17 cellular contexts compared by ENCODE assay signal in genomic region chr2:9221223-9221622, GRCh38. TPM values are rescaled to one million over a fixed set of nuclear protein-coding genes. Genes with fewer than 3 reads are reported as not detected.
DNase-seq lines count a peak whose midpoint lies in the region; ATAC-seq, FAIRE-seq and TF ChIP-seq lines count a peak whose summit lies in the region.
"Had no signal": no experiment of that assay in that cellular context is flagged by ENCODE, and none has a peak within 500 bp of the region (broad histone marks: within the 10 kb centered on the region; RNA-seq: fewer than 3 reads in every experiment).

No MANE protein-coding gene starts in this region.

- H3K9me3 ChIP-seq in HepG2 (ENCODE audit: low read length) (no peaks in the 10 kb centered on the region), right lobe of liver (no peaks in the 10 kb centered on the region)
- H3K9me3 ChIP-seq: A549, Peyer's patch had no signal

- peaks cover 64% of the 10 kb centered on the region for H3K79me2 ChIP-seq in HepG2 (ENCODE audit: insufficient read depth, low read length)

- WGBS in HepG2 (ENCODE audit: low lambda C conversion rate) = 70% methylated on average over 1 of the region's 1 CpG
- WGBS in right lobe of liver (ENCODE audit: insufficient coverage, low coverage, low lambda C conversion rate, missing lambda C conversion rate) = 44% methylated on average over 1 of the region's 1 CpG

- TF ChIP-seq CTCF in HepG2 (CRISPR knock-in tag; IDR thresholded peaks at IDR 0.05) = no peak
- TF ChIP-seq CTCF in right lobe of liver (IDR thresholded peaks at IDR 0.05) = no peak
- TF ChIP-seq CTCF in fibroblast of pulmonary artery (IDR thresholded peaks at IDR 0.05; ENCODE audit: low read length, missing control alignments) = no peak
- TF ChIP-seq CTCF in osteocyte (IDR thresholded peaks at IDR 0.05) = no peak

- DNase-seq in HepG2 (ENCODE audit: low spot score) (no peak), right lobe of liver (no peak), fibroblast of pulmonary artery (ENCODE audit: low read depth) (peak; percentile 53), osteocyte (ENCODE audit: extremely low spot score, unreplicated experiment) (no peak), NCI-H69 (lab: John Stamatoyannopoulos, UW) (no peak), germinal center (ENCODE audit: low spot score) (no peak), COLO668 (lab: John Stamatoyannopoulos, UW; ENCODE audit: unreplicated experiment) (no peak)
- DNase-seq: IMR-90, Kasumi-1, NCI-H1105, NCI-H1694, NCI-H510A treated with DMSO at 0.1 percent for 48 hours, Peyer's patch, SHP77 had no signal

- H3K36me3 ChIP-seq in HepG2 (replicated peaks in 1 of 2; ENCODE audit: control insufficient read depth in 1 of 2, insufficient read depth in 2 of 2, low read length in 2 of 2) (peaks cover 0 to 6% of the 10 kb centered on the region in 2 experiments; a peak in 3 of 5 replicates), right lobe of liver (no peaks in the 10 kb centered on the region)
- H3K36me3 ChIP-seq: Peyer's patch had no signal

- peak; percentile 57 for FAIRE-seq in HepG2 (lab: Jason Lieb, UNC)
- FAIRE-seq: A549 had no signal

- H3K4me3 ChIP-seq in HepG2 (replicated peaks in 1 of 3; ENCODE audit: insufficient read depth in 1 of 3, low read depth in 2 of 3, low read length in 3 of 3) = no peak overlapping the region
- no peak overlapping the region for H3K4me3 ChIP-seq in right lobe of liver
- H3K4me3 ChIP-seq in fibroblast of pulmonary artery (replicated peaks; ENCODE audit: low read depth, low read length) = no peak overlapping the region
- H3K4me3 ChIP-seq: A549, Peyer's patch had no signal

- no peak overlapping the region for H3K4me2 ChIP-seq in HepG2 (ENCODE audit: low read depth, low read length)
- H3K4me2 ChIP-seq: A549 had no signal

- H3K27me3 ChIP-seq in HepG2 (ENCODE audit: control insufficient read depth in 1 of 2, insufficient read depth in 2 of 2, low read length in 2 of 2) (no peaks in the 10 kb centered on the region), right lobe of liver (no peaks in the 10 kb centered on the region)
- H3K27me3 ChIP-seq: Peyer's patch had no signal

- peaks cover 73% of the 10 kb centered on the region for H3K4me1 Mint-ChIP-seq in osteocyte (ENCODE audit: unreplicated experiment)

- no peaks in the 10 kb centered on the region for H3K27me3 Mint-ChIP-seq in osteocyte (ENCODE audit: unreplicated experiment)

- no peak overlapping the region for H3K9ac ChIP-seq in HepG2 (ENCODE audit: insufficient read depth, low read depth, low read length)

- no peak for TF ChIP-seq EP300 in HepG2 (IDR thresholded peaks at IDR 0.05; ENCODE audit: low read depth in 2 of 2, low read length in 2 of 2)
- no peak for TF ChIP-seq EP300 in HepG2 (CRISPR knock-in tag; IDR thresholded peaks at IDR 0.05; ENCODE audit: borderline replicate concordance)

- H3K4me1 ChIP-seq in HepG2 (ENCODE audit: insufficient read depth, low read length) = peaks cover 29% of the 10 kb centered on the region
- no peaks in the 10 kb centered on the region for H3K4me1 ChIP-seq in right lobe of liver

- H4K20me1 ChIP-seq in HepG2 (ENCODE audit: insufficient read depth, low read length) = no peaks in the 10 kb centered on the region

- no peak overlapping the region for H2AFZ ChIP-seq in HepG2 (ENCODE audit: low read length)

- H3K4me3 Mint-ChIP-seq in osteocyte (ENCODE audit: unreplicated experiment) = no peak overlapping the region

- no TSS peak for BruUV-seq in HepG2 (replicated peaks; lab: Mats Ljungman, UMichigan)

- in situ Hi-C loops in HepG2 (cut with HindIII; ENCODE audit: extremely low pct_ligation_motif_present, low pct_unique_long_range_greater_than_20kb) = no loop called here

- ATAC-seq in HepG2 (no peak), right lobe of liver (no peak), HG03108 (IDR thresholded peaks at IDR 0.05; ENCODE audit: unreplicated experiment) (no peak)
- ATAC-seq: A549 had no signal

- peaks cover 15% of the 10 kb centered on the region for H3K36me3 Mint-ChIP-seq in osteocyte (ENCODE audit: unreplicated experiment)

- TF ChIP-seq POLR2A in HepG2 (IDR thresholded peaks at IDR 0.05; ENCODE audit: insufficient read depth in 1 of 2, low read depth in 2 of 2, low read length in 2 of 2) = no peak
- TF ChIP-seq POLR2A in right lobe of liver (IDR thresholded peaks at IDR 0.05) = no peak

- CTCF ChIA-PET in HepG2 (lab: Yijun Ruan, JAX; ENCODE audit: low intra/inter-chr PET ratio, low total read pairs) = no interaction called here

- TF ChIP-seq RAD21 in HepG2 (CRISPR knock-in tag; IDR thresholded peaks at IDR 0.05) = no peak

- intact Hi-C loops in HepG2 (cut with micrococcal nuclease; ENCODE audit: unreplicated experiment) (no loop called here), right lobe of liver (cut with DNase I) (no loop called here)

- POLR2A ChIA-PET in HepG2 (lab: Yijun Ruan, JAX) = interaction anchor here (2.0 kb wide), 1 partner anchor 13 kb away, joined by 7 read pairs; no protein-coding TSS in a partner anchor

- H3K9me3 Mint-ChIP-seq in osteocyte (ENCODE audit: unreplicated experiment) = peaks cover 9% of the 10 kb centered on the region

- no peak overlapping the region for H3K27ac ChIP-seq in HepG2 (ENCODE audit: extremely low read length, insufficient read depth, low read length)
- H3K27ac ChIP-seq in right lobe of liver = no peak overlapping the region
- H3K27ac ChIP-seq: A549, C4-2B, Peyer's patch had no signal

- peak overlapping the region; percentile 85 for H3K27ac Mint-ChIP-seq in osteocyte (ENCODE audit: unreplicated experiment)

TF ChIP-seq in HepG2, 621 proteins besides CTCF, POLR2A, EP300 and RAD21:
- TF ChIP-seq TFE3 (CRISPR knock-in tag; IDR thresholded peaks at IDR 0.05) (no peak), CEBPG (CRISPR knock-in tag; IDR thresholded peaks at IDR 0.05) (peak; percentile 27; the same call in 1 of the 2 replicates), FOXO1 (CRISPR knock-in tag; IDR thresholded peaks at IDR 0.05) (no peak), TCF12 (IDR thresholded peaks at IDR 0.05) (no peak), TCF12 (CRISPR knock-in tag; IDR thresholded peaks at IDR 0.05) (no peak)

RNA-seq across cellular contexts. Expression of gene ASAP2, which starts 14.6 kb away (rescaled TPM):
- total RNA-seq in HepG2 (2016; rRNA removed; fragmentation: Illumina TruSeq; extraction: Trizol) = 7.3 and 7.5 TPM in 2 replicates
- 2.7 and 4.4 TPM in 2 replicates for total RNA-seq in HepG2 (2016; cell fraction: cytosol; rRNA removed; fragmentation: Illumina TruSeq; extraction: Trizol; ENCODE audit: low read depth)
- total RNA-seq in HepG2 (2016; cell fraction: insoluble cytoplasmic fraction; rRNA removed; fragmentation: Illumina TruSeq; extraction: Trizol) = 5.8 and 6.1 TPM in 2 replicates
- total RNA-seq in HepG2 (2016; cell fraction: membrane; rRNA removed; fragmentation: Illumina TruSeq; extraction: Trizol) = 5.3 and 5.4 TPM in 2 replicates
- 9.2 and 12.1 TPM in 2 replicates for total RNA-seq in HepG2 (2016; cell fraction: nucleus; rRNA removed; fragmentation: Illumina TruSeq; extraction: Trizol)
- 15.5 and 22.3 TPM in 2 replicates for polyA plus RNA-seq in HepG2 (2011; rRNA removed)
- polyA plus RNA-seq in HepG2 (2011; cell fraction: cytosol; rRNA removed) = 10.3 and 11.1 TPM in 2 replicates
- 23.5 and 27.0 TPM in 2 replicates for polyA plus RNA-seq in HepG2 (2011; cell fraction: nucleus; rRNA removed)
- polyA plus RNA-seq in HepG2 (2012) = 8.6 and 9.2 TPM in 2 replicates
- 0.52 and 0.53 TPM in 2 replicates for polyA plus RNA-seq in HepG2 (2016; cell fraction: cytosol; fragmentation: Illumina TruSeq; extraction: Trizol; ENCODE audit: low read depth)
- polyA plus RNA-seq in HepG2 (2016; cell fraction: insoluble cytoplasmic fraction; fragmentation: Illumina TruSeq; extraction: Trizol; ENCODE audit: low read depth) = 6.8 and 8.0 TPM in 2 replicates
- 2.2 and 2.8 TPM in 2 replicates for polyA plus RNA-seq in HepG2 (2016; cell fraction: membrane; fragmentation: Illumina TruSeq; extraction: Trizol; ENCODE audit: low read depth)
- 12.8 and 15.6 TPM in 2 replicates for polyA plus RNA-seq in HepG2 (2016; cell fraction: nucleus; fragmentation: Illumina TruSeq; extraction: Trizol; ENCODE audit: insufficient read depth, low read depth)
- polyA minus RNA-seq in HepG2 (2011; rRNA and poly(A)+ RNA removed; ENCODE audit: low replicate concordance) = 13.6 and 22.4 TPM in 2 replicates
- 14.0 and 17.7 TPM in 2 replicates for polyA minus RNA-seq in HepG2 (2011; cell fraction: cytosol; rRNA and poly(A)+ RNA removed)
- 49.2 and 56.1 TPM in 2 replicates for polyA minus RNA-seq in HepG2 (2011; cell fraction: nucleus; rRNA and poly(A)+ RNA removed)
- total RNA-seq in right lobe of liver = 1 to 10 TPM; 2.4 to 5.2 (median 3.9) TPM
- total RNA-seq in osteocyte = 91.0 and 94.7 TPM in 2 replicates
